2 cellular contexts compared by ENCODE assay signal in the genomic region with DNA sequence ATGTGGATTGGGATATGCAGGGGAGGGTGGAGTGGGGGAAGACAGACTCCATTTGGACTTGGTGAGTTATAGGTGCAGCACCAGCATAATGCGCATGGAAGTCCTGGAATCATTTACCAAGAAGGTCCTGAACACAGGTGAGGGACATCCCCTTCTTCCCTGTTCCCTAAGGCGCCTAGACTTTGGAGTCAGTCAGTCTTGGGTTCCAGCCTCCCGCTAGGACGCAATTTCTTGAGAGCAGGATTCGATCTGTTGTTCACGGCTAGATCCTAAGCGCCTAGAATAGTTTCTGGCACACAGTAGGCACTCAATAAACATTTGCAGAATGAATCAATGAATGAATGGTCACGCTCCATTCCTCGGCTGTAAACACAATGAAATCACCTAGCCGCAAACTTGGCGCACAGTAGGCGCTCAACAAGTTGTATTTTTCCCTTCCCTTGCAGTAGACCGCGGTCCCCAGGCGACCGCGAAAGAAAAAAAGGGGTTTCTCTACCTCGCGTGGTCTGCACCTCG.
TF ChIP-seq lines count a peak whose summit lies in the region.

No MANE protein-coding gene starts in this region.

TF ChIP-seq in GM23338, 12 proteins besides CTCF, POLR2A, EP300 and RAD21 (continued from another document):
- TF ChIP-seq, protein P1, sequence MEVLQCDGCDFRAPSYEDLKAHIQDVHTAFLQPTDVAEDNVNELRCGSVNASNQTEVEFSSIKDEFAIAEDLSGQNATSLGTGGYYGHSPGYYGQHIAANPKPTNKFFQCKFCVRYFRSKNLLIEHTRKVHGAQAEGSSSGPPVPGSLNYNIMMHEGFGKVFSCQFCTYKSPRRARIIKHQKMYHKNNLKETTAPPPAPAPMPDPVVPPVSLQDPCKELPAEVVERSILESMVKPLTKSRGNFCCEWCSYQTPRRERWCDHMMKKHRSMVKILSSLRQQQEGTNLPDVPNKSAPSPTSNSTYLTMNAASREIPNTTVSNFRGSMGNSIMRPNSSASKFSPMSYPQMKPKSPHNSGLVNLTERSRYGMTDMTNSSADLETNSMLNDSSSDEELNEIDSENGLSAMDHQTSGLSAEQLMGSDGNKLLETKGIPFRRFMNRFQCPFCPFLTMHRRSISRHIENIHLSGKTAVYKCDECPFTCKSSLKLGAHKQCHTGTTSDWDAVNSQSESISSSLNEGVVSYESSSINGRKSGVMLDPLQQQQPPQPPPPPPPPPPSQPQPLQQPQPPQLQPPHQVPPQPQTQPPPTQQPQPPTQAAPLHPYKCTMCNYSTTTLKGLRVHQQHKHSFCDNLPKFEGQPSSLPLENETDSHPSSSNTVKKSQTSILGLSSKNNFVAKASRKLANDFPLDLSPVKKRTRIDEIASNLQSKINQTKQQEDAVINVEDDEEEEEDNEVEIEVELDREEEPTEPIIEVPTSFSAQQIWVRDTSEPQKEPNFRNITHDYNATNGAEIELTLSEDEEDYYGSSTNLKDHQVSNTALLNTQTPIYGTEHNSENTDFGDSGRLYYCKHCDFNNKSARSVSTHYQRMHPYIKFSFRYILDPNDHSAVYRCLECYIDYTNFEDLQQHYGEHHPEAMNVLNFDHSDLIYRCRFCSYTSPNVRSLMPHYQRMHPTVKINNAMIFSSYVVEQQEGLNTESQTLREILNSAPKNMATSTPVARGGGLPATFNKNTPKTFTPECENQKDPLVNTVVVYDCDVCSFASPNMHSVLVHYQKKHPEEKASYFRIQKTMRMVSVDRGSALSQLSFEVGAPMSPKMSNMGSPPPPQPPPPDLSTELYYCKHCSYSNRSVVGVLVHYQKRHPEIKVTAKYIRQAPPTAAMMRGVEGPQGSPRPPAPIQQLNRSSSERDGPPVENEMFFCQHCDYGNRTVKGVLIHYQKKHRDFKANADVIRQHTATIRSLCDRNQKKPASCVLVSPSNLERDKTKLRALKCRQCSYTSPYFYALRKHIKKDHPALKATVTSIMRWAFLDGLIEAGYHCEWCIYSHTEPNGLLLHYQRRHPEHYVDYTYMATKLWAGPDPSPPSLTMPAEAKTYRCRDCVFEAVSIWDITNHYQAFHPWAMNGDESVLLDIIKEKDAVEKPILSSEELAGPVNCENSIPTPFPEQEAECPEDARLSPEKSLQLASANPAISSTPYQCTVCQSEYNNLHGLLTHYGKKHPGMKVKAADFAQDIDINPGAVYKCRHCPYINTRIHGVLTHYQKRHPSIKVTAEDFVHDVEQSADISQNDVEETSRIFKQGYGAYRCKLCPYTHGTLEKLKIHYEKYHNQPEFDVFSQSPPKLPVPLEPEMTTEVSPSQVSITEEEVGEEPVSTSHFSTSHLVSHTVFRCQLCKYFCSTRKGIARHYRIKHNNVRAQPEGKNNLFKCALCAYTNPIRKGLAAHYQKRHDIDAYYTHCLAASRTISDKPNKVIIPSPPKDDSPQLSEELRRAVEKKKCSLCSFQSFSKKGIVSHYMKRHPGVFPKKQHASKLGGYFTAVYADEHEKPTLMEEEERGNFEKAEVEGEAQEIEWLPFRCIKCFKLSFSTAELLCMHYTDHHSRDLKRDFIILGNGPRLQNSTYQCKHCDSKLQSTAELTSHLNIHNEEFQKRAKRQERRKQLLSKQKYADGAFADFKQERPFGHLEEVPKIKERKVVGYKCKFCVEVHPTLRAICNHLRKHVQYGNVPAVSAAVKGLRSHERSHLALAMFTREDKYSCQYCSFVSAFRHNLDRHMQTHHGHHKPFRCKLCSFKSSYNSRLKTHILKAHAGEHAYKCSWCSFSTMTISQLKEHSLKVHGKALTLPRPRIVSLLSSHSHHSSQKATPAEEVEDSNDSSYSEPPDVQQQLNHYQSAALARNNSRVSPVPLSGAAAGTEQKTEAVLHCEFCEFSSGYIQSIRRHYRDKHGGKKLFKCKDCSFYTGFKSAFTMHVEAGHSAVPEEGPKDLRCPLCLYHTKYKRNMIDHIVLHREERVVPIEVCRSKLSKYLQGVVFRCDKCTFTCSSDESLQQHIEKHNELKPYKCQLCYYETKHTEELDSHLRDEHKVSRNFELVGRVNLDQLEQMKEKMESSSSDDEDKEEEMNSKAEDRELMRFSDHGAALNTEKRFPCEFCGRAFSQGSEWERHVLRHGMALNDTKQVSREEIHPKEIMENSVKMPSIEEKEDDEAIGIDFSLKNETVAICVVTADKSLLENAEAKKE (CRISPR knock-in tag; IDR thresholded peaks at IDR 0.05): no peak
- TF ChIP-seq, protein P2, sequence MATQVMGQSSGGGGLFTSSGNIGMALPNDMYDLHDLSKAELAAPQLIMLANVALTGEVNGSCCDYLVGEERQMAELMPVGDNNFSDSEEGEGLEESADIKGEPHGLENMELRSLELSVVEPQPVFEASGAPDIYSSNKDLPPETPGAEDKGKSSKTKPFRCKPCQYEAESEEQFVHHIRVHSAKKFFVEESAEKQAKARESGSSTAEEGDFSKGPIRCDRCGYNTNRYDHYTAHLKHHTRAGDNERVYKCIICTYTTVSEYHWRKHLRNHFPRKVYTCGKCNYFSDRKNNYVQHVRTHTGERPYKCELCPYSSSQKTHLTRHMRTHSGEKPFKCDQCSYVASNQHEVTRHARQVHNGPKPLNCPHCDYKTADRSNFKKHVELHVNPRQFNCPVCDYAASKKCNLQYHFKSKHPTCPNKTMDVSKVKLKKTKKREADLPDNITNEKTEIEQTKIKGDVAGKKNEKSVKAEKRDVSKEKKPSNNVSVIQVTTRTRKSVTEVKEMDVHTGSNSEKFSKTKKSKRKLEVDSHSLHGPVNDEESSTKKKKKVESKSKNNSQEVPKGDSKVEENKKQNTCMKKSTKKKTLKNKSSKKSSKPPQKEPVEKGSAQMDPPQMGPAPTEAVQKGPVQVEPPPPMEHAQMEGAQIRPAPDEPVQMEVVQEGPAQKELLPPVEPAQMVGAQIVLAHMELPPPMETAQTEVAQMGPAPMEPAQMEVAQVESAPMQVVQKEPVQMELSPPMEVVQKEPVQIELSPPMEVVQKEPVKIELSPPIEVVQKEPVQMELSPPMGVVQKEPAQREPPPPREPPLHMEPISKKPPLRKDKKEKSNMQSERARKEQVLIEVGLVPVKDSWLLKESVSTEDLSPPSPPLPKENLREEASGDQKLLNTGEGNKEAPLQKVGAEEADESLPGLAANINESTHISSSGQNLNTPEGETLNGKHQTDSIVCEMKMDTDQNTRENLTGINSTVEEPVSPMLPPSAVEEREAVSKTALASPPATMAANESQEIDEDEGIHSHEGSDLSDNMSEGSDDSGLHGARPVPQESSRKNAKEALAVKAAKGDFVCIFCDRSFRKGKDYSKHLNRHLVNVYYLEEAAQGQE (IDR thresholded peaks at IDR 0.05; ENCODE audit: unreplicated experiment): no peak
- TF ChIP-seq NANOG (IDR thresholded peaks at IDR 0.05; ENCODE audit: borderline replicate concordance): no peak

TF ChIP-seq in K562, 482 proteins besides CTCF, POLR2A, EP300 and RAD21 (continued from another document and continues in another):
- TF ChIP-seq, protein P3, sequence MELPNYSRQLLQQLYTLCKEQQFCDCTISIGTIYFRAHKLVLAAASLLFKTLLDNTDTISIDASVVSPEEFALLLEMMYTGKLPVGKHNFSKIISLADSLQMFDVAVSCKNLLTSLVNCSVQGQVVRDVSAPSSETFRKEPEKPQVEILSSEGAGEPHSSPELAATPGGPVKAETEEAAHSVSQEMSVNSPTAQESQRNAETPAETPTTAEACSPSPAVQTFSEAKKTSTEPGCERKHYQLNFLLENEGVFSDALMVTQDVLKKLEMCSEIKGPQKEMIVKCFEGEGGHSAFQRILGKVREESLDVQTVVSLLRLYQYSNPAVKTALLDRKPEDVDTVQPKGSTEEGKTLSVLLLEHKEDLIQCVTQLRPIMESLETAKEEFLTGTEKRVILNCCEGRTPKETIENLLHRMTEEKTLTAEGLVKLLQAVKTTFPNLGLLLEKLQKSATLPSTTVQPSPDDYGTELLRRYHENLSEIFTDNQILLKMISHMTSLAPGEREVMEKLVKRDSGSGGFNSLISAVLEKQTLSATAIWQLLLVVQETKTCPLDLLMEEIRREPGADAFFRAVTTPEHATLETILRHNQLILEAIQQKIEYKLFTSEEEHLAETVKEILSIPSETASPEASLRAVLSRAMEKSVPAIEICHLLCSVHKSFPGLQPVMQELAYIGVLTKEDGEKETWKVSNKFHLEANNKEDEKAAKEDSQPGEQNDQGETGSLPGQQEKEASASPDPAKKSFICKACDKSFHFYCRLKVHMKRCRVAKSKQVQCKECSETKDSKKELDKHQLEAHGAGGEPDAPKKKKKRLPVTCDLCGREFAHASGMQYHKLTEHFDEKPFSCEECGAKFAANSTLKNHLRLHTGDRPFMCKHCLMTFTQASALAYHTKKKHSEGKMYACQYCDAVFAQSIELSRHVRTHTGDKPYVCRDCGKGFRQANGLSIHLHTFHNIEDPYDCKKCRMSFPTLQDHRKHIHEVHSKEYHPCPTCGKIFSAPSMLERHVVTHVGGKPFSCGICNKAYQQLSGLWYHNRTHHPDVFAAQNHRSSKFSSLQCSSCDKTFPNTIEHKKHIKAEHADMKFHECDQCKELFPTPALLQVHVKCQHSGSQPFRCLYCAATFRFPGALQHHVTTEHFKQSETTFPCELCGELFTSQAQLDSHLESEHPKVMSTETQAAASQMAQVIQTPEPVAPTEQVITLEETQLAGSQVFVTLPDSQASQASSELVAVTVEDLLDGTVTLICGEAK (IDR thresholded peaks at IDR 0.05): peak; percentile 58
- TF ChIP-seq, protein P3 (CRISPR knock-in tag; IDR thresholded peaks at IDR 0.05): no peak
- no peak for TF ChIP-seq XRCC3 (IDR thresholded peaks at IDR 0.05)
- no peak for TF ChIP-seq RBM14 (IDR thresholded peaks at IDR 0.05; ENCODE audit: borderline replicate concordance, insufficient read depth, low read depth, low read length)
- TF ChIP-seq HDAC1 (IDR thresholded peaks at IDR 0.05): 0 out of 4 replicates have a peak, but pooled peaks of 1 of the 2 experiments have one; percentile 7
- TF ChIP-seq, protein P4, sequence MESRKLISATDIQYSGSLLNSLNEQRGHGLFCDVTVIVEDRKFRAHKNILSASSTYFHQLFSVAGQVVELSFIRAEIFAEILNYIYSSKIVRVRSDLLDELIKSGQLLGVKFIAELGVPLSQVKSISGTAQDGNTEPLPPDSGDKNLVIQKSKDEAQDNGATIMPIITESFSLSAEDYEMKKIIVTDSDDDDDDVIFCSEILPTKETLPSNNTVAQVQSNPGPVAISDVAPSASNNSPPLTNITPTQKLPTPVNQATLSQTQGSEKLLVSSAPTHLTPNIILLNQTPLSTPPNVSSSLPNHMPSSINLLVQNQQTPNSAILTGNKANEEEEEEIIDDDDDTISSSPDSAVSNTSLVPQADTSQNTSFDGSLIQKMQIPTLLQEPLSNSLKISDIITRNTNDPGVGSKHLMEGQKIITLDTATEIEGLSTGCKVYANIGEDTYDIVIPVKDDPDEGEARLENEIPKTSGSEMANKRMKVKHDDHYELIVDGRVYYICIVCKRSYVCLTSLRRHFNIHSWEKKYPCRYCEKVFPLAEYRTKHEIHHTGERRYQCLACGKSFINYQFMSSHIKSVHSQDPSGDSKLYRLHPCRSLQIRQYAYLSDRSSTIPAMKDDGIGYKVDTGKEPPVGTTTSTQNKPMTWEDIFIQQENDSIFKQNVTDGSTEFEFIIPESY (CRISPR knock-in tag; IDR thresholded peaks at IDR 0.05): peak; percentile 58; the same call in 1 of the 2 replicates
- TF ChIP-seq, protein P5, sequence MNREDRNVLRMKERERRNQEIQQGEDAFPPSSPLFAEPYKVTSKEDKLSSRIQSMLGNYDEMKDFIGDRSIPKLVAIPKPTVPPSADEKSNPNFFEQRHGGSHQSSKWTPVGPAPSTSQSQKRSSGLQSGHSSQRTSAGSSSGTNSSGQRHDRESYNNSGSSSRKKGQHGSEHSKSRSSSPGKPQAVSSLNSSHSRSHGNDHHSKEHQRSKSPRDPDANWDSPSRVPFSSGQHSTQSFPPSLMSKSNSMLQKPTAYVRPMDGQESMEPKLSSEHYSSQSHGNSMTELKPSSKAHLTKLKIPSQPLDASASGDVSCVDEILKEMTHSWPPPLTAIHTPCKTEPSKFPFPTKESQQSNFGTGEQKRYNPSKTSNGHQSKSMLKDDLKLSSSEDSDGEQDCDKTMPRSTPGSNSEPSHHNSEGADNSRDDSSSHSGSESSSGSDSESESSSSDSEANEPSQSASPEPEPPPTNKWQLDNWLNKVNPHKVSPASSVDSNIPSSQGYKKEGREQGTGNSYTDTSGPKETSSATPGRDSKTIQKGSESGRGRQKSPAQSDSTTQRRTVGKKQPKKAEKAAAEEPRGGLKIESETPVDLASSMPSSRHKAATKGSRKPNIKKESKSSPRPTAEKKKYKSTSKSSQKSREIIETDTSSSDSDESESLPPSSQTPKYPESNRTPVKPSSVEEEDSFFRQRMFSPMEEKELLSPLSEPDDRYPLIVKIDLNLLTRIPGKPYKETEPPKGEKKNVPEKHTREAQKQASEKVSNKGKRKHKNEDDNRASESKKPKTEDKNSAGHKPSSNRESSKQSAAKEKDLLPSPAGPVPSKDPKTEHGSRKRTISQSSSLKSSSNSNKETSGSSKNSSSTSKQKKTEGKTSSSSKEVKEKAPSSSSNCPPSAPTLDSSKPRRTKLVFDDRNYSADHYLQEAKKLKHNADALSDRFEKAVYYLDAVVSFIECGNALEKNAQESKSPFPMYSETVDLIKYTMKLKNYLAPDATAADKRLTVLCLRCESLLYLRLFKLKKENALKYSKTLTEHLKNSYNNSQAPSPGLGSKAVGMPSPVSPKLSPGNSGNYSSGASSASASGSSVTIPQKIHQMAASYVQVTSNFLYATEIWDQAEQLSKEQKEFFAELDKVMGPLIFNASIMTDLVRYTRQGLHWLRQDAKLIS (CRISPR knock-in tag; IDR thresholded peaks at IDR 0.05): no peak
- no peak for TF ChIP-seq SAP30 (IDR thresholded peaks at IDR 0.05; ENCODE audit: borderline replicate concordance, insufficient read depth, low read depth, low read length, poor library complexity, severe bottlenecking)
- TF ChIP-seq POU5F1 (IDR thresholded peaks at IDR 0.05; ENCODE audit: borderline replicate concordance, low read depth, low read length, partially characterized antibody): no peak
- peak; percentile 31; the same call in 1 of the 2 replicates for TF ChIP-seq CEBPG (CRISPR knock-in tag; IDR thresholded peaks at IDR 0.05)
- TF ChIP-seq CEBPG (tag; conservative IDR thresholded peaks at IDR 0.05 in 1 of 2, IDR thresholded peaks at IDR 0.05 in 1 of 2): no peak
- TF ChIP-seq RFX5 (IDR thresholded peaks at IDR 0.05; ENCODE audit: low read depth, low read length): no peak
- TF ChIP-seq PRMT5 (CRISPR knock-in tag; IDR thresholded peaks at IDR 0.05): no peak
- no peak for TF ChIP-seq SRSF9 (IDR thresholded peaks at IDR 0.05; ENCODE audit: borderline replicate concordance, low read depth, low read length)
- TF ChIP-seq ZKSCAN1 (IDR thresholded peaks at IDR 0.05; ENCODE audit: low read depth, low read length): peak; percentile 98
